Comparison of ENCODE assay signal across 24 cellular contexts in the genomic region with DNA sequence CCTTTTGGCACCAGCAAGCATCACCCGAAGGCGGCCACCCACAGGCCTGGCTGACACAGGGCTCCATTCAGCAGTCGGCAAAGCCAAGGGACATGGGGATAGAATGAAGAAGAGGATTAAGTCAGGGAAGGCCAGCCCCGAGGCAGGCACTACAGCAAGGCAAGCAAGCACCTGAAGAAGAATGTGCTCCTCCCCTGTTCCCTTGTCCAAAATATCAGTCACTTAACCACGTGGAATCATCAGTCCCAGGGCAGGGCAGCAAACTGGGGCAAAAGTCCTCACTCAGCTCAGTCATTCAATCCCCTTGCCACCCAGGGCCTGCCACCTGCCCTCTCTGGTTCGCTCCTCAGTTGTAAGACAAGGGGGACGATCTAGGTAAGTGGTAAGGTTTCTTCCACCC. TPM values are rescaled to one million over a fixed set of nuclear protein-coding genes. Genes with fewer than 3 reads are reported as not detected.
"Had no signal": no experiment of that assay in that cellular context is flagged by ENCODE, and none has a peak within 500 bp of the region (broad histone marks: within the 10 kb centered on the region; RNA-seq: fewer than 3 reads in every experiment).

No MANE protein-coding gene starts in this region.

- H3K27ac Mint-ChIP-seq: activated CD8-positive, alpha-beta T cell treated with anti-CD3 and anti-CD28 coated beads for 36 hours; activated naive CD4-positive, alpha-beta T cell treated with anti-CD3 and anti-CD28 coated beads, Interleukin-2, amount 50 U/mL, for 24 hours; IgD-negative memory B cell; T-helper 1 cell treated with Interleukin-12 subunit alpha and Interleukin-12 subunit beta and Interleukin-4 antibody, amounts not matched to agents 30 μg/mL and 1 μg/mL, for 36 hours had no signal

- H3K4me3 Mint-ChIP-seq: activated CD8-positive, alpha-beta T cell treated with anti-CD3 and anti-CD28 coated beads for 36 hours; activated naive CD4-positive, alpha-beta T cell treated with anti-CD3 and anti-CD28 coated beads, Interleukin-2, amount 50 U/mL, for 24 hours; IgD-negative memory B cell; T-helper 1 cell treated with Interleukin-12 subunit alpha and Interleukin-12 subunit beta and Interleukin-4 antibody, amounts not matched to agents 30 μg/mL and 1 μg/mL, for 36 hours had no signal

- H3K9me3 Mint-ChIP-seq: activated CD8-positive, alpha-beta T cell treated with anti-CD3 and anti-CD28 coated beads for 36 hours; activated naive CD4-positive, alpha-beta T cell treated with anti-CD3 and anti-CD28 coated beads, Interleukin-2, amount 50 U/mL, for 24 hours; T-helper 1 cell treated with Interleukin-12 subunit alpha and Interleukin-12 subunit beta and Interleukin-4 antibody, amounts not matched to agents 30 μg/mL and 1 μg/mL, for 36 hours had no signal

- DNase-seq: activated CD4-positive, alpha-beta T cell treated with anti-CD3 and anti-CD28 coated beads for 4 hours; activated CD8-positive, alpha-beta memory T cell treated with anti-CD3 and anti-CD28 coated beads, Interleukin-2, amount 50 U/mL, for 4 hours; activated CD8-positive, alpha-beta T cell treated with anti-CD3 and anti-CD28 coated beads for 36 hours; activated naive CD4-positive, alpha-beta T cell; activated T-cell treated with anti-CD3 and anti-CD28 coated beads, Interleukin-2, amount 50 U/mL, for 1 hour; aorta; MG63; MV-4-11; NCI-H1092 treated with DMSO at 0.1 percent for 48 hours; NCI-H1417 treated with DMSO at 0.1 percent for 48 hours; NCI-H1694; NCI-H2029 treated with DMSO at 0.1 percent for 48 hours; NCI-H345; NCI-H510A; NCI-H526 treated with DMSO at 0.1 percent for 48 hours; Peyer's patch; SHP77 had no signal

- H3K36me3 ChIP-seq: MG63, Peyer's patch, SJSA1 had no signal

- H3K4me3 ChIP-seq: MG63, Peyer's patch, SJSA1 had no signal

- FAIRE-seq: bronchial epithelial cell had no signal

- H3K27ac ChIP-seq: KMS-11, Peyer's patch, SJSA1 had no signal

- H3K9me3 ChIP-seq: MG63, Peyer's patch, SJSA1 had no signal

- H3K36me3 Mint-ChIP-seq: activated naive CD4-positive, alpha-beta T cell treated with anti-CD3 and anti-CD28 coated beads, Interleukin-2, amount 50 U/mL, for 24 hours; IgD-negative memory B cell had no signal

- H3K27me3 Mint-ChIP-seq: activated CD8-positive, alpha-beta T cell treated with anti-CD3 and anti-CD28 coated beads for 36 hours; activated naive CD4-positive, alpha-beta T cell treated with anti-CD3 and anti-CD28 coated beads, Interleukin-2, amount 50 U/mL, for 24 hours had no signal

- H3K27me3 ChIP-seq: MG63, Peyer's patch, SJSA1 had no signal

- H3K9ac ChIP-seq: KMS-11 had no signal

- H3K4me2 ChIP-seq: KMS-11 had no signal

- H3K4me1 Mint-ChIP-seq: activated naive CD4-positive, alpha-beta T cell treated with anti-CD3 and anti-CD28 coated beads, Interleukin-2, amount 50 U/mL, for 24 hours had no signal

- H3K4me1 ChIP-seq: Peyer's patch, SJSA1 had no signal

RNA-seq across cellular contexts. Expression of a gene that starts 9.3 kb away (rescaled TPM):
- total RNA-seq: activated CD8-positive, alpha-beta T cell treated with anti-CD3 and anti-CD28 coated beads for 36 hours; OCI-LY7; SJSA1 had no signal
- polyA plus RNA-seq: IgD-negative memory B cell had no signal
